ENCODE assay signal across 8 cellular contexts in genomic region chr11:8683115-8683807, GRCh38. TPM values are rescaled to one million over a fixed set of nuclear protein-coding genes. Genes with fewer than 3 reads are reported as not detected.
DNase-seq lines count a peak whose midpoint lies in the region; ATAC-seq and TF ChIP-seq lines count a peak whose summit lies in the region.

No MANE protein-coding gene starts in this region.

- TF ChIP-seq CTCF in DOHH2 (IDR thresholded peaks at IDR 0.05; ENCODE audit: low read depth, low read length, poor library complexity, severe bottlenecking) (no peak), brain (conservative IDR thresholded peaks at IDR 0.05) (no peak), left lung (IDR thresholded peaks at IDR 0.05) (no peak)

- peaks cover 0 to 3% (median 0%) of the 10 kb centered on the region in 5 experiments for H3K9me3 Mint-ChIP-seq in brain

- H3K27ac ChIP-seq in DOHH2 (ENCODE audit: low read depth, low read length): peak overlapping the region; percentile 100
- peak overlapping the region; percentile 94 to 98 for H3K27ac ChIP-seq in left lung
- peak overlapping the region; percentile 84 for H3K27ac ChIP-seq in substantia nigra (ENCODE audit: low read depth, low read length, poor library complexity, severe bottlenecking)

- peaks cover 26% of the 10 kb centered on the region for H3K27me3 Mint-ChIP-seq in brain

- H3K27ac Mint-ChIP-seq in brain: peak overlapping the region; percentile 96 to 99 (median 99)

- peak overlapping the region; percentile 97 for H3K4me3 ChIP-seq in DOHH2 (ENCODE audit: low read length)
- peak overlapping the region; percentile 100 for H3K4me3 ChIP-seq in Jurkat, Clone E6-1 (ENCODE audit: low read length)
- H3K4me3 ChIP-seq in left lung: peak overlapping the region; percentile 91 to 97

- DNase-seq in Jurkat, Clone E6-1 (ENCODE audit: low read depth, low spot score): no peak
- DNase-seq in left lung: no peak
- DNase-seq in substantia nigra (lab: John Stamatoyannopoulos, UW): peak in 1 of 49 donors; percentile 46
- no peak for DNase-seq in NCI-H2081 (lab: John Stamatoyannopoulos, UW)
- DNase-seq in DMS114 treated with DMSO at 0.1 percent for 48 hours (lab: John Stamatoyannopoulos, UW; ENCODE audit: unreplicated experiment): no peak
- DNase-seq in KBM-7: no peak

- H3K4me2 ChIP-seq in DOHH2 (ENCODE audit: low read length): peak overlapping the region; percentile 93

- H3K4me1 Mint-ChIP-seq in brain: peaks cover 52% of the 10 kb centered on the region

- peaks cover 49% of the 10 kb centered on the region for H3K79me2 ChIP-seq in DOHH2 (ENCODE audit: control insufficient read depth, low read length)

- H3K4me3 Mint-ChIP-seq in brain: peak overlapping the region; percentile 94 to 99 (median 94)

- H3K4me1 ChIP-seq in DOHH2 (ENCODE audit: control insufficient read depth, low read length): peaks cover 48% of the 10 kb centered on the region
- peaks cover 20 to 52% of the 10 kb centered on the region in 2 donors for H3K4me1 ChIP-seq in left lung

- peaks cover 13% of the 10 kb centered on the region for H4K20me1 ChIP-seq in DOHH2 (ENCODE audit: control insufficient read depth, insufficient read depth, low read depth, low read length)

- H3K36me3 ChIP-seq in DOHH2 (ENCODE audit: control insufficient read depth, low read length) (peaks cover 82% of the 10 kb centered on the region), left lung (peaks cover 0 to 45% of the 10 kb centered on the region in 2 donors)

- H3K9me2 ChIP-seq in DOHH2 (replicated peaks; ENCODE audit: control insufficient read depth, low read length): no peaks in the 10 kb centered on the region

- H3F3A ChIP-seq in DOHH2 (ENCODE audit: control insufficient read depth, insufficient read depth): peaks cover 56% of the 10 kb centered on the region

- no peaks in the 10 kb centered on the region for H3K27me3 ChIP-seq in DOHH2 (ENCODE audit: control insufficient read depth, low read length)
- H3K27me3 ChIP-seq in left lung: no peaks in the 10 kb centered on the region

- in situ Hi-C loops in KBM-7 (cut with MboI; ENCODE audit: low pct_unique_long_range_greater_than_20kb, low sequenced_read_pairs): no loop called here

- H3K36me3 Mint-ChIP-seq in brain: peaks cover 43% of the 10 kb centered on the region

- H3K9me3 ChIP-seq in DOHH2 (ENCODE audit: control insufficient read depth, insufficient read depth, low read length) (no peaks in the 10 kb centered on the region), left lung (no peaks in the 10 kb centered on the region)

- ATAC-seq in left lung: peak; percentile 7

- intact Hi-C loops in left lung (cut with DNase I): no loop called here

RNA-seq across cellular contexts. Expression of gene RPL27A, which starts 0.7 kb away (rescaled TPM):
- polyA plus RNA-seq in Jurkat, Clone E6-1 (2012; ENCODE audit: insufficient read depth, insufficient read length): 3,824 TPM
- 1,828 TPM for polyA plus RNA-seq in brain (ENCODE audit: insufficient read depth, low read depth, low replicate concordance)
- 100 to 1,000 TPM; 724 to 741 TPM for total RNA-seq in left lung

RNA-seq across cellular contexts. Expression of gene TRIM66, which starts 0.8 kb away (rescaled TPM):
- polyA plus RNA-seq in Jurkat, Clone E6-1 (2012; ENCODE audit: insufficient read depth, insufficient read length): 14.6 TPM
- 3.7 TPM for polyA plus RNA-seq in brain (ENCODE audit: insufficient read depth, low read depth, low replicate concordance)
- total RNA-seq in left lung: 10 to 100 TPM in 1 of 2 donors, 1 to 10 TPM in 1; 7.3 to 14.3 TPM
